Comparison of ENCODE assay signal across 1 cellular context in genomic region chr1:165137551-165138316, GRCh38.
A peak's percentile ranks its signal among the peaks of the same experiment; 100 is the strongest.
TF ChIP-seq lines count a peak whose summit lies in the region.

No MANE protein-coding gene starts in this region.

TF ChIP-seq in HepG2, 621 proteins besides CTCF, POLR2A, EP300 and RAD21 (continued from another document and continues in another):
- TF ChIP-seq, protein P1, sequence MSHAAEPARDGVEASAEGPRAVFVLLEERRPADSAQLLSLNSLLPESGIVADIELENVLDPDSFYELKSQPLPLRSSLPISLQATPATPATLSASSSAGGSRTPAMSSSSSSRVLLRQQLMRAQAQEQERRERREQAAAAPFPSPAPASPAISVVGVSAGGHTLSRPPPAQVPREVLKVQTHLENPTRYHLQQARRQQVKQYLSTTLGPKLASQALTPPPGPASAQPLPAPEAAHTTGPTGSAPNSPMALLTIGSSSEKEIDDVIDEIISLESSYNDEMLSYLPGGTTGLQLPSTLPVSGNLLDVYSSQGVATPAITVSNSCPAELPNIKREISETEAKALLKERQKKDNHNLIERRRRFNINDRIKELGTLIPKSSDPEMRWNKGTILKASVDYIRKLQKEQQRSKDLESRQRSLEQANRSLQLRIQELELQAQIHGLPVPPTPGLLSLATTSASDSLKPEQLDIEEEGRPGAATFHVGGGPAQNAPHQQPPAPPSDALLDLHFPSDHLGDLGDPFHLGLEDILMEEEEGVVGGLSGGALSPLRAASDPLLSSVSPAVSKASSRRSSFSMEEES (CRISPR knock-in tag; IDR thresholded peaks at IDR 0.05) = no peak
- no peak for TF ChIP-seq GABPB1 (CRISPR knock-in tag; IDR thresholded peaks at IDR 0.05)
- no peak for TF ChIP-seq STAG1 (CRISPR knock-in tag; IDR thresholded peaks at IDR 0.05)
- no peak for TF ChIP-seq PBX3 (CRISPR knock-in tag; IDR thresholded peaks at IDR 0.05; ENCODE audit: borderline replicate concordance)
- TF ChIP-seq CSRNP2 (CRISPR knock-in tag; conservative IDR thresholded peaks at IDR 0.05; ENCODE audit: low read depth) = no peak
- TF ChIP-seq PPARG (CRISPR knock-in tag; conservative IDR thresholded peaks at IDR 0.05) = no peak
- TF ChIP-seq BRD4 (CRISPR knock-in tag; IDR thresholded peaks at IDR 0.05) = no peak
- no peak for TF ChIP-seq HOXA5 (CRISPR knock-in tag; IDR thresholded peaks at IDR 0.05)
- TF ChIP-seq ZBTB21 (CRISPR knock-in tag; IDR thresholded peaks at IDR 0.05) = peak; percentile 58; the same call in 1 of the 2 replicates
- TF ChIP-seq SETDB1 (CRISPR knock-in tag; IDR thresholded peaks at IDR 0.05; ENCODE audit: borderline replicate concordance) = no peak
- TF ChIP-seq AGO1 (IDR thresholded peaks at IDR 0.05; ENCODE audit: low read depth, low read length, poor library complexity, severe bottlenecking) = no peak
- no peak for TF ChIP-seq ZNF639 (CRISPR knock-in tag; conservative IDR thresholded peaks at IDR 0.05)
- TF ChIP-seq, protein P2, sequence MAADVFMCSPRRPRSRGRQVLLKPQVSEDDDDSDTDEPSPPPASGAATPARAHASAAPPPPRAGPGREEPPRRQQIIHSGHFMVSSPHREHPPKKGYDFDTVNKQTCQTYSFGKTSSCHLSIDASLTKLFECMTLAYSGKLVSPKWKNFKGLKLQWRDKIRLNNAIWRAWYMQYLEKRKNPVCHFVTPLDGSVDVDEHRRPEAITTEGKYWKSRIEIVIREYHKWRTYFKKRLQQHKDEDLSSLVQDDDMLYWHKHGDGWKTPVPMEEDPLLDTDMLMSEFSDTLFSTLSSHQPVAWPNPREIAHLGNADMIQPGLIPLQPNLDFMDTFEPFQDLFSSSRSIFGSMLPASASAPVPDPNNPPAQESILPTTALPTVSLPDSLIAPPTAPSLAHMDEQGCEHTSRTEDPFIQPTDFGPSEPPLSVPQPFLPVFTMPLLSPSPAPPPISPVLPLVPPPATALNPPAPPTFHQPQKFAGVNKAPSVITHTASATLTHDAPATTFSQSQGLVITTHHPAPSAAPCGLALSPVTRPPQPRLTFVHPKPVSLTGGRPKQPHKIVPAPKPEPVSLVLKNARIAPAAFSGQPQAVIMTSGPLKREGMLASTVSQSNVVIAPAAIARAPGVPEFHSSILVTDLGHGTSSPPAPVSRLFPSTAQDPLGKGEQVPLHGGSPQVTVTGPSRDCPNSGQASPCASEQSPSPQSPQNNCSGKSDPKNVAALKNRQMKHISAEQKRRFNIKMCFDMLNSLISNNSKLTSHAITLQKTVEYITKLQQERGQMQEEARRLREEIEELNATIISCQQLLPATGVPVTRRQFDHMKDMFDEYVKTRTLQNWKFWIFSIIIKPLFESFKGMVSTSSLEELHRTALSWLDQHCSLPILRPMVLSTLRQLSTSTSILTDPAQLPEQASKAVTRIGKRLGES (CRISPR knock-in tag; IDR thresholded peaks at IDR 0.05; ENCODE audit: borderline replicate concordance) = no peak
- TF ChIP-seq, protein P3, sequence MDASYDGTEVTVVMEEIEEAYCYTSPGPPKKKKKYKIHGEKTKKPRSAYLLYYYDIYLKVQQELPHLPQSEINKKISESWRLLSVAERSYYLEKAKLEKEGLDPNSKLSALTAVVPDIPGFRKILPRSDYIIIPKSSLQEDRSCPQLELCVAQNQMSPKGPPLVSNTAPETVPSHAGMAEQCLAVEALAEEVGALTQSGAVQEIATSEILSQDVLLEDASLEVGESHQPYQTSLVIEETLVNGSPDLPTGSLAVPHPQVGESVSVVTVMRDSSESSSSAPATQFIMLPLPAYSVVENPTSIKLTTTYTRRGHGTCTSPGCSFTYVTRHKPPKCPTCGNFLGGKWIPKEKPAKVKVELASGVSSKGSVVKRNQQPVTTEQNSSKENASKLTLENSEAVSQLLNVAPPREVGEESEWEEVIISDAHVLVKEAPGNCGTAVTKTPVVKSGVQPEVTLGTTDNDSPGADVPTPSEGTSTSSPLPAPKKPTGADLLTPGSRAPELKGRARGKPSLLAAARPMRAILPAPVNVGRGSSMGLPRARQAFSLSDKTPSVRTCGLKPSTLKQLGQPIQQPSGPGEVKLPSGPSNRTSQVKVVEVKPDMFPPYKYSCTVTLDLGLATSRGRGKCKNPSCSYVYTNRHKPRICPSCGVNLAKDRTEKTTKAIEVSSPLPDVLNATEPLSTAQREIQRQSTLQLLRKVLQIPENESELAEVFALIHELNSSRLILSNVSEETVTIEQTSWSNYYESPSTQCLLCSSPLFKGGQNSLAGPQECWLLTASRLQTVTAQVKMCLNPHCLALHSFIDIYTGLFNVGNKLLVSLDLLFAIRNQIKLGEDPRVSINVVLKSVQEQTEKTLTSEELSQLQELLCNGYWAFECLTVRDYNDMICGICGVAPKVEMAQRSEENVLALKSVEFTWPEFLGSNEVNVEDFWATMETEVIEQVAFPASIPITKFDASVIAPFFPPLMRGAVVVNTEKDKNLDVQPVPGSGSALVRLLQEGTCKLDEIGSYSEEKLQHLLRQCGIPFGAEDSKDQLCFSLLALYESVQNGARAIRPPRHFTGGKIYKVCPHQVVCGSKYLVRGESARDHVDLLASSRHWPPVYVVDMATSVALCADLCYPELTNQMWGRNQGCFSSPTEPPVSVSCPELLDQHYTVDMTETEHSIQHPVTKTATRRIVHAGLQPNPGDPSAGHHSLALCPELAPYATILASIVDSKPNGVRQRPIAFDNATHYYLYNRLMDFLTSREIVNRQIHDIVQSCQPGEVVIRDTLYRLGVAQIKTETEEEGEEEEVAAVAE (CRISPR knock-in tag; IDR thresholded peaks at IDR 0.05; ENCODE audit: borderline replicate concordance) = no peak
- no peak for TF ChIP-seq SAP130 (CRISPR knock-in tag; IDR thresholded peaks at IDR 0.05; ENCODE audit: low read depth)
- TF ChIP-seq MAF1 (CRISPR knock-in tag; IDR thresholded peaks at IDR 0.05; ENCODE audit: borderline replicate concordance) = no peak
- no peak for TF ChIP-seq CC2D1A (CRISPR knock-in tag; IDR thresholded peaks at IDR 0.05)
- no peak for TF ChIP-seq SIN3A (IDR thresholded peaks at IDR 0.05; ENCODE audit: borderline replicate concordance, low read depth, low read length)
- TF ChIP-seq ZNF232 (CRISPR knock-in tag; IDR thresholded peaks at IDR 0.05; ENCODE audit: borderline replicate concordance) = no peak
- TF ChIP-seq ZFYVE20 (CRISPR knock-in tag; IDR thresholded peaks at IDR 0.05; ENCODE audit: borderline replicate concordance, low read depth) = no peak
- TF ChIP-seq SNAI1 (CRISPR knock-in tag; IDR thresholded peaks at IDR 0.05; ENCODE audit: borderline replicate concordance) = no peak
- TF ChIP-seq REL (CRISPR knock-in tag; conservative IDR thresholded peaks at IDR 0.05) = no peak
- TF ChIP-seq ZNF446 (CRISPR knock-in tag; IDR thresholded peaks at IDR 0.05) = no peak
- peak; percentile 83 for TF ChIP-seq ARID5B (CRISPR knock-in tag; IDR thresholded peaks at IDR 0.05)
- no peak for TF ChIP-seq ZNF143 (CRISPR knock-in tag; IDR thresholded peaks at IDR 0.05)
- no peak for TF ChIP-seq NONO (IDR thresholded peaks at IDR 0.05)
- TF ChIP-seq NONO (CRISPR knock-in tag; conservative IDR thresholded peaks at IDR 0.05) = peak; percentile 68
- no peak for TF ChIP-seq THAP11 (CRISPR knock-in tag; IDR thresholded peaks at IDR 0.05)
- no peak for TF ChIP-seq ZNF546 (CRISPR knock-in tag; conservative IDR thresholded peaks at IDR 0.05)
- TF ChIP-seq MLX (CRISPR knock-in tag; IDR thresholded peaks at IDR 0.05) = no peak
- TF ChIP-seq ZNF557 (CRISPR knock-in tag; IDR thresholded peaks at IDR 0.05) = no peak
- no peak for TF ChIP-seq ZFP37 (CRISPR knock-in tag; IDR thresholded peaks at IDR 0.05; ENCODE audit: borderline replicate concordance)
- TF ChIP-seq ZNF772 (CRISPR knock-in tag; IDR thresholded peaks at IDR 0.05) = 0 out of 2 replicates have a peak, but pooled peaks have one; percentile 28
- TF ChIP-seq CBFB (CRISPR knock-in tag; IDR thresholded peaks at IDR 0.05) = peak; percentile 57
- no peak for TF ChIP-seq ZBTB44 (CRISPR knock-in tag; IDR thresholded peaks at IDR 0.05)
- no peak for TF ChIP-seq KMT2A (CRISPR knock-in tag; IDR thresholded peaks at IDR 0.05)
- TF ChIP-seq TAF1 (CRISPR knock-in tag; IDR thresholded peaks at IDR 0.05) = no peak
- no peak for TF ChIP-seq KLF11 (CRISPR knock-in tag; IDR thresholded peaks at IDR 0.05)
- TF ChIP-seq TCF12 (IDR thresholded peaks at IDR 0.05) = no peak
- TF ChIP-seq TCF12 (CRISPR knock-in tag; IDR thresholded peaks at IDR 0.05) = peak; percentile 73; the same call in 1 of the 2 replicates
- TF ChIP-seq ZKSCAN1 (IDR thresholded peaks at IDR 0.05; ENCODE audit: low read length) = no peak
- no peak for TF ChIP-seq PHF20 (CRISPR knock-in tag; IDR thresholded peaks at IDR 0.05)
- TF ChIP-seq ZFP90 (CRISPR knock-in tag; IDR thresholded peaks at IDR 0.05; ENCODE audit: borderline replicate concordance) = no peak
- no peak for TF ChIP-seq ZNF570 (CRISPR knock-in tag; IDR thresholded peaks at IDR 0.05; ENCODE audit: borderline replicate concordance)
- no peak for TF ChIP-seq ZNF761 (CRISPR knock-in tag; conservative IDR thresholded peaks at IDR 0.05)
- no peak for TF ChIP-seq PHF5A (CRISPR knock-in tag; IDR thresholded peaks at IDR 0.05; ENCODE audit: low read depth, unreplicated experiment)
